In the genomic region with DNA sequence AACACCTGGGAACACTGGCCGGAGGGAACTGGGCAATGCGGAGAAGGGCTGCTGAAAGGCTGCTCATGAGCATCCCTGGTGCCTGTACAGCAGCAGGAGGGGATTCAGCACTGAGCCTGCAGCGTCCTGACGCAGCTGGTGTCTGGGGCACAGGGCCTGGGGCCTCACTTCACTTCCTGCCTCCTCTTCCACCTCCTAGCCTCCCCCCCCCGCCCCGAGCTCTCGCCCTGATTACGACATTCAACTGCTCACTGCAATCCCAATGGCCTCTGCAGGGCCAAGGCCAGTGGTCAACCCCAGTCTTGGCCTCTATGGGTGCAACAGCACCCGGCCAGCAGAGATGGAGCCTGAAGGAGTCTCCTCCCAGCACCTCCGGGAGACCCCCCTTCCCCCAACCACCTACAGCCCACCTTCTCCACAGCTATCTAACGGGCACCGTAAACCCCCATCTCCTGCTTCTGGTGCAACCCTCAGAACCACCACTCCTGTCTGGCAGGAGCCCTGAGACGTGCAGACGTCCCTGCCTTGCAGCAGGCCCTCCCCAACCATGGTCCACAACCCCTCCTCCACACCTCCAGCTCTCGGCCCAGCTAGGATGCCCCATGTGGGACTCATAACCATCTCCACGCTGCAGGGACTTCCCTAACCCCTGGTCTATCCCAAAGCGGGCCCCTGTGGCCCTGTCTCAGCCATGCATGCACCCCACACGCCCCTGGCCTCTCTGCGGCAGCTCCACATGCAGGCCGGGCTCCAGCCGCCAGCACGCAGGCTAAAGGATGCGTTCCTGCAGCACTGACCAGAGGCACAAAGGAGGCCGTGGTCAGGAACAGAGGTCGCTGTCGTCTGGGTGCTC, we compare ENCODE assay signal across 9 cellular contexts. TPM values are rescaled to one million over a fixed set of nuclear protein-coding genes. Genes with fewer than 3 reads are reported as not detected.
DNase-seq lines count a peak whose midpoint lies in the region; ATAC-seq and TF ChIP-seq lines count a peak whose summit lies in the region.
"Had no signal": no experiment of that assay in that cellular context is flagged by ENCODE, and none has a peak within 500 bp of the region (broad histone marks: within the 10 kb centered on the region; RNA-seq: fewer than 3 reads in every experiment).

No MANE protein-coding gene starts in this region.

- H3K27me3 ChIP-seq in body of pancreas (no peaks in the 10 kb centered on the region), lung (ENCODE audit: control insufficient read depth, insufficient read depth) (no peaks in the 10 kb centered on the region), upper lobe of right lung (no peaks in the 10 kb centered on the region)

- no peak overlapping the region for H3K4me3 ChIP-seq in body of pancreas
- no peak overlapping the region for H3K4me3 ChIP-seq in lung
- H3K4me3 ChIP-seq in upper lobe of right lung = no peak overlapping the region

- TF ChIP-seq CTCF in body of pancreas (IDR thresholded peaks at IDR 0.05) (no peak), lung (IDR thresholded peaks at IDR 0.05; ENCODE audit: control extremely low read depth, extremely low read depth) (no peak), upper lobe of right lung (IDR thresholded peaks at IDR 0.05) (no peak)

- H3K9me3 ChIP-seq in body of pancreas = no peaks in the 10 kb centered on the region
- H3K9me3 ChIP-seq in lung (ENCODE audit: control insufficient read depth in 2 of 2, insufficient read depth in 1 of 2, low read length in 1 of 2) = no peaks in the 10 kb centered on the region
- H3K9me3 ChIP-seq in upper lobe of right lung = no peaks in the 10 kb centered on the region

- peak; percentile 37 for DNase-seq in activated CD4-positive, alpha-beta T cell treated with anti-CD3 and anti-CD28 coated beads for 48 hours
- DNase-seq in activated CD4-positive, alpha-beta T cell treated with anti-CD3 and anti-CD28 coated beads for 1 hour = no peak
- DNase-seq in body of pancreas (peak in 1 of 4 donors; percentile 23), lung (ENCODE audit: low spot score) (no peak), upper lobe of right lung (no peak), pons (ENCODE audit: low spot score) (no peak), SHP77 (lab: John Stamatoyannopoulos, UW) (no peak)
- DNase-seq: ACHN had no signal

- intact Hi-C loops in body of pancreas (cut with DNase I) (no loop called here), upper lobe of right lung (cut with DNase I) (no loop called here)

- WGBS in body of pancreas, 2 donors = 68 to 84% methylated on average over 17 to 23 of the region's 26 CpGs
- 37 to 59% methylated on average over 25 to 26 of the region's 26 CpGs for WGBS in lung, 2 donors

- H3K4me1 ChIP-seq in body of pancreas = peaks cover 20% of the 10 kb centered on the region
- peaks cover 6 to 22% of the 10 kb centered on the region in 2 donors for H3K4me1 ChIP-seq in lung (ENCODE audit: control insufficient read depth in 2 of 2, insufficient read depth in 2 of 2, low read length in 2 of 2)
- peaks cover 38% of the 10 kb centered on the region for H3K4me1 ChIP-seq in upper lobe of right lung

- H3K36me3 ChIP-seq in body of pancreas (replicated peaks in 1 of 2; ENCODE audit: insufficient read depth in 1 of 2, low read depth in 2 of 2) = peaks cover 10 to 26% of the 10 kb centered on the region in 2 donors
- H3K36me3 ChIP-seq in lung (ENCODE audit: control insufficient read depth in 2 of 2, insufficient read depth in 2 of 2, low read length in 2 of 2) = peaks cover 15 to 64% of the 10 kb centered on the region in 2 donors
- H3K36me3 ChIP-seq in upper lobe of right lung = peaks cover 61% of the 10 kb centered on the region

- H3K27ac ChIP-seq in body of pancreas (peak overlapping the region in 3 of 4 donors; percentile 14 to 38 (median 36)), lung (ENCODE audit: low read depth in 1 of 2, low read length in 1 of 2) (peak overlapping the region; percentile 39 to 89), upper lobe of right lung (peak overlapping the region; percentile 52)

- TF ChIP-seq POLR2A in body of pancreas (IDR thresholded peaks at IDR 0.05) = no peak

- ATAC-seq in body of pancreas = peak; percentile 31
- ATAC-seq in lung (ENCODE audit: insufficient read depth, low FRiP score) = no peak
- peak; percentile 65 for ATAC-seq in upper lobe of right lung
- ATAC-seq in GM18907 (IDR thresholded peaks at IDR 0.05; ENCODE audit: unreplicated experiment) = no peak

RNA-seq across cellular contexts. Expression of gene BRD1, which starts 38.2 kb away (rescaled TPM):
- total RNA-seq in body of pancreas = 10 to 100 TPM; 21.8 to 36.9 TPM
- total RNA-seq in lung = 10 to 100 TPM; 36.4 to 51.5 TPM
- 10 to 100 TPM; 16.6 to 19.8 TPM for polyA plus RNA-seq in lung
- 39.0 TPM for total RNA-seq in upper lobe of right lung

Comparison
In these comparisons a context has a peak if more than half of its experiments do, and no peak if none do; other contexts are left out.
1. ATAC-seq: peak in body of pancreas (single experiment) and upper lobe of right lung (single experiment); none in lung (single experiment) and GM18907 (single experiment).
2. Peak in every context shown above with its lines, with median percentiles within 50 percentile points of each other: H3K27ac ChIP-seq.